In the genomic region with DNA sequence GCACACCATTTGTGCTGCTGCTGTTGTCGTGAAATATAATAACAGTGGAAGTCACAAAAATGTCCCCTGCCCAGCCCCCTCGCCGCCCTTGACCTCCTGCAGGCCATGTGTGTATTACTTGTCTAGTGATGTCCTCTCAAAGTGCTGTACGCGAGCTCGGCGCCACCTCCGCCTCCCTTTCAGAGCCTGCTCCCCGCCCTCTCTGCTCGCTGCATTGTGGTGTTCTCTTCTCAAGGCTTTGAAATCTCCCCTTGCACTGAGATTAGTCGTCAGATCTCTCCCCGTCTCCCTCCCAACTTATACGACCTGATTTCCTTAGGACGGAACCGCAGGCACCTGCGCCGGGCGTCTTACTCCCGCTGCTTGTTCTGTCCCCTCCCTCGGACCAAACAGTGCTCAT, we compare ENCODE assay signal across 1 cellular context.
TF ChIP-seq lines count a peak whose summit lies in the region.

No MANE protein-coding gene starts in this region.

TF ChIP-seq in WTC11, 78 proteins besides CTCF, POLR2A, EP300 and RAD21 (continued from another document):
- TF ChIP-seq, protein P1, sequence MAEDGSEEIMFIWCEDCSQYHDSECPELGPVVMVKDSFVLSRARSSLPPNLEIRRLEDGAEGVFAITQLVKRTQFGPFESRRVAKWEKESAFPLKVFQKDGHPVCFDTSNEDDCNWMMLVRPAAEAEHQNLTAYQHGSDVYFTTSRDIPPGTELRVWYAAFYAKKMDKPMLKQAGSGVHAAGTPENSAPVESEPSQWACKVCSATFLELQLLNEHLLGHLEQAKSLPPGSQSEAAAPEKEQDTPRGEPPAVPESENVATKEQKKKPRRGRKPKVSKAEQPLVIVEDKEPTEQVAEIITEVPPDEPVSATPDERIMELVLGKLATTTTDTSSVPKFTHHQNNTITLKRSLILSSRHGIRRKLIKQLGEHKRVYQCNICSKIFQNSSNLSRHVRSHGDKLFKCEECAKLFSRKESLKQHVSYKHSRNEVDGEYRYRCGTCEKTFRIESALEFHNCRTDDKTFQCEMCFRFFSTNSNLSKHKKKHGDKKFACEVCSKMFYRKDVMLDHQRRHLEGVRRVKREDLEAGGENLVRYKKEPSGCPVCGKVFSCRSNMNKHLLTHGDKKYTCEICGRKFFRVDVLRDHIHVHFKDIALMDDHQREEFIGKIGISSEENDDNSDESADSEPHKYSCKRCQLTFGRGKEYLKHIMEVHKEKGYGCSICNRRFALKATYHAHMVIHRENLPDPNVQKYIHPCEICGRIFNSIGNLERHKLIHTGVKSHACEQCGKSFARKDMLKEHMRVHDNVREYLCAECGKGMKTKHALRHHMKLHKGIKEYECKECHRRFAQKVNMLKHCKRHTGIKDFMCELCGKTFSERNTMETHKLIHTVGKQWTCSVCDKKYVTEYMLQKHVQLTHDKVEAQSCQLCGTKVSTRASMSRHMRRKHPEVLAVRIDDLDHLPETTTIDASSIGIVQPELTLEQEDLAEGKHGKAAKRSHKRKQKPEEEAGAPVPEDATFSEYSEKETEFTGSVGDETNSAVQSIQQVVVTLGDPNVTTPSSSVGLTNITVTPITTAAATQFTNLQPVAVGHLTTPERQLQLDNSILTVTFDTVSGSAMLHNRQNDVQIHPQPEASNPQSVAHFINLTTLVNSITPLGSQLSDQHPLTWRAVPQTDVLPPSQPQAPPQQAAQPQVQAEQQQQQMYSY (CRISPR knock-in tag; IDR thresholded peaks at IDR 0.05): no peak
- TF ChIP-seq, protein P2, sequence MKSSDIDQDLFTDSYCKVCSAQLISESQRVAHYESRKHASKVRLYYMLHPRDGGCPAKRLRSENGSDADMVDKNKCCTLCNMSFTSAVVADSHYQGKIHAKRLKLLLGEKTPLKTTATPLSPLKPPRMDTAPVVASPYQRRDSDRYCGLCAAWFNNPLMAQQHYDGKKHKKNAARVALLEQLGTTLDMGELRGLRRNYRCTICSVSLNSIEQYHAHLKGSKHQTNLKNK (CRISPR knock-in tag; IDR thresholded peaks at IDR 0.05): no peak
- TF ChIP-seq SMAD3 (CRISPR knock-in tag; IDR thresholded peaks at IDR 0.05; ENCODE audit: borderline replicate concordance) (no peak), EMX1 (CRISPR knock-in tag; IDR thresholded peaks at IDR 0.05) (no peak), ZNF121 (CRISPR knock-in tag; IDR thresholded peaks at IDR 0.05) (no peak), ZNF232 (CRISPR knock-in tag; IDR thresholded peaks at IDR 0.05) (no peak), RELA (CRISPR knock-in tag; IDR thresholded peaks at IDR 0.05; ENCODE audit: borderline replicate concordance) (no peak), SP1 (CRISPR knock-in tag; conservative IDR thresholded peaks at IDR 0.05) (no peak)
- TF ChIP-seq, protein P3, sequence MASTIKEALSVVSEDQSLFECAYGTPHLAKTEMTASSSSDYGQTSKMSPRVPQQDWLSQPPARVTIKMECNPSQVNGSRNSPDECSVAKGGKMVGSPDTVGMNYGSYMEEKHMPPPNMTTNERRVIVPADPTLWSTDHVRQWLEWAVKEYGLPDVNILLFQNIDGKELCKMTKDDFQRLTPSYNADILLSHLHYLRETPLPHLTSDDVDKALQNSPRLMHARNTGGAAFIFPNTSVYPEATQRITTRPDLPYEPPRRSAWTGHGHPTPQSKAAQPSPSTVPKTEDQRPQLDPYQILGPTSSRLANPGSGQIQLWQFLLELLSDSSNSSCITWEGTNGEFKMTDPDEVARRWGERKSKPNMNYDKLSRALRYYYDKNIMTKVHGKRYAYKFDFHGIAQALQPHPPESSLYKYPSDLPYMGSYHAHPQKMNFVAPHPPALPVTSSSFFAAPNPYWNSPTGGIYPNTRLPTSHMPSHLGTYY (CRISPR knock-in tag; IDR thresholded peaks at IDR 0.05): no peak
- TF ChIP-seq, protein P4, sequence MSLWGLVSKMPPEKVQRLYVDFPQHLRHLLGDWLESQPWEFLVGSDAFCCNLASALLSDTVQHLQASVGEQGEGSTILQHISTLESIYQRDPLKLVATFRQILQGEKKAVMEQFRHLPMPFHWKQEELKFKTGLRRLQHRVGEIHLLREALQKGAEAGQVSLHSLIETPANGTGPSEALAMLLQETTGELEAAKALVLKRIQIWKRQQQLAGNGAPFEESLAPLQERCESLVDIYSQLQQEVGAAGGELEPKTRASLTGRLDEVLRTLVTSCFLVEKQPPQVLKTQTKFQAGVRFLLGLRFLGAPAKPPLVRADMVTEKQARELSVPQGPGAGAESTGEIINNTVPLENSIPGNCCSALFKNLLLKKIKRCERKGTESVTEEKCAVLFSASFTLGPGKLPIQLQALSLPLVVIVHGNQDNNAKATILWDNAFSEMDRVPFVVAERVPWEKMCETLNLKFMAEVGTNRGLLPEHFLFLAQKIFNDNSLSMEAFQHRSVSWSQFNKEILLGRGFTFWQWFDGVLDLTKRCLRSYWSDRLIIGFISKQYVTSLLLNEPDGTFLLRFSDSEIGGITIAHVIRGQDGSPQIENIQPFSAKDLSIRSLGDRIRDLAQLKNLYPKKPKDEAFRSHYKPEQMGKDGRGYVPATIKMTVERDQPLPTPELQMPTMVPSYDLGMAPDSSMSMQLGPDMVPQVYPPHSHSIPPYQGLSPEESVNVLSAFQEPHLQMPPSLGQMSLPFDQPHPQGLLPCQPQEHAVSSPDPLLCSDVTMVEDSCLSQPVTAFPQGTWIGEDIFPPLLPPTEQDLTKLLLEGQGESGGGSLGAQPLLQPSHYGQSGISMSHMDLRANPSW (CRISPR knock-in tag; conservative IDR thresholded peaks at IDR 0.05; ENCODE audit: low read depth): no peak
